Comparison of ENCODE assay signal across 1 cellular context in genomic region chr18:76416935-76417334, GRCh38.
TF ChIP-seq lines count a peak whose summit lies in the region.

No MANE protein-coding gene starts in this region.

TF ChIP-seq in liver, 16 proteins besides CTCF, POLR2A, EP300 and RAD21 (continued from another document):
- TF ChIP-seq ZBTB33 (IDR thresholded peaks at IDR 0.05): no peak
